30 cellular contexts compared by ENCODE assay signal in genomic region chr16:19417640-19418039, GRCh38. TPM values are rescaled to one million over a fixed set of nuclear protein-coding genes. Genes with fewer than 3 reads are reported as not detected.
DNase-seq lines count a peak whose midpoint lies in the region; ATAC-seq, FAIRE-seq and TF ChIP-seq lines count a peak whose summit lies in the region.
"Had no signal": no experiment of that assay in that cellular context is flagged by ENCODE, and none has a peak within 500 bp of the region (broad histone marks: within the 10 kb centered on the region; RNA-seq: fewer than 3 reads in every experiment).

Gene TMC5, plus strand, starts transcription at chr16:19417883. Its CDS starts 22,156 bp downstream, at chr16:19440039.

- H2BK5ac ChIP-seq in H1 (ENCODE audit: low read depth, low read length), result no peak within 1 kb of the TSS

- H3K27ac Mint-ChIP-seq in neural crest cell (ENCODE audit: unreplicated experiment), result peak within 1 kb of the TSS; percentile 68
- H3K27ac Mint-ChIP-seq: activated T-helper 17 cell treated with anti-CD3 and anti-CD28 coated beads, Interleukin-2, amount 50 U/mL, for 72 hours; mesothelial cell of epicardium; WTC11 had no signal

- TF ChIP-seq POLR2A in A549 (IDR thresholded peaks at IDR 0.05; ENCODE audit: low read length), result no peak
- TF ChIP-seq POLR2A in H1 (IDR thresholded peaks at IDR 0.05; ENCODE audit: control extremely low read depth in 1 of 2, low read depth in 2 of 2, low read length in 2 of 2), result no peak
- no peak for TF ChIP-seq POLR2A in adrenal gland (IDR thresholded peaks at IDR 0.05)
- no peak for TF ChIP-seq POLR2A in thyroid gland (IDR thresholded peaks at IDR 0.05)

- H3K14ac ChIP-seq in H1 (ENCODE audit: insufficient read length), result no peak within 1 kb of the TSS

- H4K20me1 ChIP-seq in H1 (replicated peaks in 1 of 2; ENCODE audit: control insufficient read depth in 1 of 2, insufficient read depth in 2 of 2, low read length in 2 of 2), result no peaks in the 10 kb centered on the region

- H2BK20ac ChIP-seq in H1 (ENCODE audit: low read length), result no peak within 1 kb of the TSS

- H3K9me3 Mint-ChIP-seq in neural crest cell, result no peaks in the 10 kb centered on the region

- no peak within 1 kb of the TSS for H4K5ac ChIP-seq in H1 (ENCODE audit: insufficient read length, low read depth, low read length)

- CTCF ChIA-PET in A549 (lab: Yijun Ruan, JAX), result interaction anchor here (0.6 to 3.1 kb wide), 6 partner anchors 10 to 331 kb away, joined by 3 to 22 read pairs (median 3); no protein-coding TSS in a partner anchor
- CTCF ChIA-PET in H1 (lab: Charles Lee; ENCODE audit: partially characterized antibody), result interaction anchor here (0.6 to 1.7 kb wide), 5 partner anchors 11 to 84 kb away, joined by 3 to 6 read pairs (median 3); no protein-coding TSS in a partner anchor

- H3K4me1 Mint-ChIP-seq in neural crest cell, result no peaks in the 10 kb centered on the region
- H3K4me1 Mint-ChIP-seq: activated T-helper 17 cell treated with anti-CD3 and anti-CD28 coated beads, Interleukin-2, amount 50 U/mL, for 72 hours; mesothelial cell of epicardium had no signal

- H3K36me3 ChIP-seq in H1 (ENCODE audit: control insufficient read depth in 2 of 4, insufficient read depth in 4 of 4, low read length in 3 of 4), result no peaks in the 10 kb centered on the region; a peak in 1 of 8 replicates
- H3K36me3 ChIP-seq in adrenal gland (replicated peaks in 1 of 2), result no peaks in the 10 kb centered on the region
- H3K36me3 ChIP-seq in thyroid gland, result no peaks in the 10 kb centered on the region
- H3K36me3 ChIP-seq: heart left ventricle, sigmoid colon had no signal

- H3K4me1 ChIP-seq in A549 (peaks cover 58% of the 10 kb centered on the region), H1 (replicated peaks in 1 of 4; ENCODE audit: control insufficient read depth in 3 of 4, insufficient read depth in 4 of 4, low read length in 3 of 4) (no peaks in the 10 kb centered on the region; a peak in 1 of 7 replicates), adrenal gland (replicated peaks in 1 of 2) (no peaks in the 10 kb centered on the region), thyroid gland (peaks cover 4 to 8% of the 10 kb centered on the region in 2 donors)
- H3K4me1 ChIP-seq: heart left ventricle, sigmoid colon had no signal

- no peak within 1 kb of the TSS for H2BK120ac ChIP-seq in H1 (replicated peaks; ENCODE audit: low read depth, low read length)

- peaks cover 2% of the 10 kb centered on the region; the same call in 1 of the 2 replicates for H3K23me2 ChIP-seq in H1 (ENCODE audit: low read depth, low read length)

- WGBS in A549 (ENCODE audit: missing lambda C conversion rate), result 75% methylated on average over 12 of the region's 12 CpGs
- WGBS in H1 (ENCODE audit: extremely low coverage in 1 of 2, insufficient coverage in 1 of 2, insufficient read length in 1 of 2, insufficient replicate concordance in 2 of 2, low coverage in 1 of 2, low lambda C conversion rate in 2 of 2, missing lambda C conversion rate in 1 of 2), 2 experiments, result 90% methylated on average over 12 of the region's 12 CpGs; no CpG with 5 or more reads in 1 of the 2 experiments
- 72 to 93% (median 77%) methylated on average over 12 of the region's 12 CpGs for WGBS in adrenal gland, 4 donors
- 86 to 87% methylated on average over 12 of the region's 12 CpGs for WGBS in thyroid gland, 2 donors

- no peak for TF ChIP-seq CTCF in A549 (IDR thresholded peaks at IDR 0.05)
- no peak for TF ChIP-seq CTCF in H1 (IDR thresholded peaks at IDR 0.05; ENCODE audit: control extremely low read depth in 1 of 3, insufficient read depth in 1 of 3, low read depth in 1 of 3, low read length in 3 of 3)
- TF ChIP-seq CTCF in neural crest cell (conservative IDR thresholded peaks at IDR 0.05), result no peak
- no peak for TF ChIP-seq CTCF in adrenal gland (IDR thresholded peaks at IDR 0.05)
- no peak for TF ChIP-seq CTCF in GM20000 (IDR thresholded peaks at IDR 0.05; ENCODE audit: extremely low read depth, missing control alignments)
- TF ChIP-seq CTCF in thyroid gland (IDR thresholded peaks at IDR 0.05), result no peak

- FAIRE-seq in A549 (lab: Jason Lieb, UNC) (no peak), H1 (lab: Jason Lieb, UNC) (no peak)
- FAIRE-seq: astrocyte had no signal

- TF ChIP-seq RAD21 in A549 (conservative IDR thresholded peaks at IDR 0.05 in 1 of 2, IDR thresholded peaks at IDR 0.05 in 1 of 2) (no peak), H1 (IDR thresholded peaks at IDR 0.05 in 1 of 2, conservative IDR thresholded peaks at IDR 0.05 in 1 of 2; ENCODE audit: low read depth in 2 of 2, low read length in 2 of 2) (no peak)

- H3K4me2 ChIP-seq in A549 (0 out of 3 replicates have a peak within 1 kb of the TSS, but pooled peaks have one; percentile 9), H1 (ENCODE audit: insufficient read depth in 1 of 2, low read depth in 2 of 2, low read length in 2 of 2) (no peak within 1 kb of the TSS)

- H3K4me3 Mint-ChIP-seq in neural crest cell, result no peak within 1 kb of the TSS
- H3K4me3 Mint-ChIP-seq: activated T-helper 17 cell treated with anti-CD3 and anti-CD28 coated beads, Interleukin-2, amount 50 U/mL, for 72 hours; mesothelial cell of epicardium; WTC11 had no signal

- no peak within 1 kb of the TSS for H3K56ac ChIP-seq in H1 (replicated peaks; ENCODE audit: insufficient read length, low read depth, low read length)

- no peak within 1 kb of the TSS for H4K91ac ChIP-seq in H1 (replicated peaks; ENCODE audit: insufficient read length, low read length)

- H3K4me3 ChIP-seq in A549 (no peak within 1 kb of the TSS), H1 (ENCODE audit: extremely low read depth in 1 of 4, insufficient read depth in 2 of 4, low read depth in 3 of 4, low read length in 4 of 4) (no peak within 1 kb of the TSS), adrenal gland (no peak within 1 kb of the TSS), thyroid gland (replicated peaks in 1 of 3) (no peak within 1 kb of the TSS)
- H3K4me3 ChIP-seq: heart left ventricle, sigmoid colon had no signal

- H3K27ac ChIP-seq in A549 (peak within 1 kb of the TSS; percentile 62 to 83; a peak in 5 of 6 replicates), H1 (ENCODE audit: low read depth, low read length) (no peak within 1 kb of the TSS), adrenal gland (no peak within 1 kb of the TSS), thyroid gland (no peak within 1 kb of the TSS)
- H3K27ac ChIP-seq: heart left ventricle, sigmoid colon had no signal

- H2AFZ ChIP-seq in H1 (ENCODE audit: low read length), result 0 out of 2 replicates have a peak within 1 kb of the TSS, but pooled peaks have one; percentile 24

- DNase-seq in A549 (ENCODE audit: low read depth in 1 of 2, low spot score in 1 of 2) (no peak), NCI-H510A treated with DMSO at 0.1 percent for 48 hours (lab: John Stamatoyannopoulos, UW) (peak; percentile 94), H1 (ENCODE audit: low read depth in 1 of 2, low spot score in 2 of 2) (no peak), neural crest cell (ENCODE audit: low read depth, low spot score) (no peak), adrenal gland (no peak), GM20000 (ENCODE audit: low spot score) (no peak), thyroid gland (no peak)
- DNase-seq in activated CD4-positive, alpha-beta T cell treated with anti-CD3 and anti-CD28 coated beads for 48 hours, result no peak
- DNase-seq: 8988T; activated CD4-positive, alpha-beta T cell treated with anti-CD3 and anti-CD28 coated beads, Interleukin-2, amount 50 U/mL, for 48 hours; activated CD8-positive, alpha-beta memory T cell treated with anti-CD3 and anti-CD28 coated beads, Interleukin-2, amount 50 U/mL, for 48 hours; AML-193; DMS79 treated with DMSO at 0.1 percent for 48 hours; GOT3; heart left ventricle; NCI-H1694; NCI-H748 treated with DMSO at 0.1 percent for 48 hours; posterior cingulate gyrus; Right ventricle myocardium superior; sigmoid colon; stimulated activated CD4-positive, alpha-beta T cell treated with anti-CD3 and anti-CD28 coated beads, Interleukin-15, amount 100 ng/mL, for 24 hours; stimulated activated naive CD8-positive, alpha-beta T cell treated with anti-CD3 and anti-CD28 coated beads, Interleukin-15, Interleukin-2, amounts not matched to agents 100 U/mL and 50 U/mL, for 24 hours; T-helper 9 cell had no signal

- H3K4ac ChIP-seq in H1 (replicated peaks; ENCODE audit: insufficient read length, low read depth, low read length), result no peak within 1 kb of the TSS

- intact Hi-C loops in adrenal gland (cut with DNase I) (loop anchor here in 1 of 2 donors (10.0 kb wide), 1 partner anchor 57 kb away; no protein-coding TSS in a partner anchor), thyroid gland (cut with DNase I) (no loop called here)

- peaks cover 14% of the 10 kb centered on the region; the same call in 2 of the 3 replicates for H3K9me3 ChIP-seq in A549
- no peaks in the 10 kb centered on the region for H3K9me3 ChIP-seq in H1 (ENCODE audit: insufficient read depth in 2 of 2, low read depth in 1 of 2, low read length in 1 of 2)
- no peaks in the 10 kb centered on the region for H3K9me3 ChIP-seq in adrenal gland (replicated peaks in 1 of 3)
- no peaks in the 10 kb centered on the region for H3K9me3 ChIP-seq in thyroid gland
- H3K9me3 ChIP-seq: heart left ventricle, sigmoid colon had no signal

- H3K27me3 Mint-ChIP-seq in neural crest cell (ENCODE audit: low read depth), result peaks cover 43% of the 10 kb centered on the region

- H2AK5ac ChIP-seq in H1 (ENCODE audit: low read depth, low read length), result no peak within 1 kb of the TSS

- TF ChIP-seq EP300 in A549 (IDR thresholded peaks at IDR 0.05), result no peak
- TF ChIP-seq EP300 in H1 (IDR thresholded peaks at IDR 0.05; ENCODE audit: borderline replicate concordance in 1 of 2, low read depth in 2 of 2, low read length in 2 of 2), result no peak

- POLR2A ChIA-PET in A549 (lab: Yijun Ruan, JAX), result no interaction called here
- POLR2A ChIA-PET in H1 (lab: Charles Lee; ENCODE audit: partially characterized antibody), result interaction anchor here (1.2 to 1.6 kb wide), 2 partner anchors 11 to 14 kb away, joined by 3 to 4 read pairs; no protein-coding TSS in a partner anchor

- H3K18ac ChIP-seq in H1 (ENCODE audit: extremely low read depth, low read length), result no peak within 1 kb of the TSS

- H2BK12ac ChIP-seq in H1 (ENCODE audit: low read depth, low read length), result no peak within 1 kb of the TSS

- no peak within 1 kb of the TSS for H2BK15ac ChIP-seq in H1 (ENCODE audit: low read length)

- H3K23ac ChIP-seq in H1 (ENCODE audit: insufficient read length), result no peak within 1 kb of the TSS

- no peak within 1 kb of the TSS for H3K9ac ChIP-seq in H1 (replicated peaks in 1 of 4; ENCODE audit: extremely low read depth in 1 of 4, low read depth in 3 of 4, low read length in 3 of 4)

- no peaks in the 10 kb centered on the region for H3K79me2 ChIP-seq in H1 (ENCODE audit: control insufficient read depth in 1 of 2, insufficient read depth in 2 of 2, low read length in 2 of 2)

- H3K27me3 ChIP-seq in H1 (replicated peaks in 1 of 4; ENCODE audit: control insufficient read depth in 3 of 4, extremely low read depth in 1 of 4, insufficient read depth in 3 of 4, low read length in 3 of 4), result no peaks in the 10 kb centered on the region
- H3K27me3 ChIP-seq in adrenal gland, result peaks cover 4% of the 10 kb centered on the region
- no peaks in the 10 kb centered on the region for H3K27me3 ChIP-seq in thyroid gland

- H3K79me1 ChIP-seq in H1 (ENCODE audit: low read depth, low read length), result no peaks in the 10 kb centered on the region; the same call in 1 of the 2 replicates

- ATAC-seq in A549, result no peak
- ATAC-seq: activated naive CD4-positive, alpha-beta T cell treated with anti-CD3 and anti-CD28 coated beads, Interleukin-2, amount 50 U/mL, for 72 hours; activated T-helper 17 cell treated with anti-CD3 and anti-CD28 coated beads, Interleukin-2, amount 50 U/mL, for 72 hours; heart left ventricle; stimulated activated naive CD8-positive, alpha-beta T cell treated with anti-CD3 and anti-CD28 coated beads, Interleukin-15, Interleukin-2, amounts not matched to agents 100 U/mL and 50 U/mL, for 24 hours; WTC11 had no signal

- H3K36me3 Mint-ChIP-seq in neural crest cell (ENCODE audit: low read depth), result no peaks in the 10 kb centered on the region
- H3K36me3 Mint-ChIP-seq: mesothelial cell of epicardium had no signal

- H4K8ac ChIP-seq in H1 (ENCODE audit: extremely low read depth, insufficient read depth, low read length), result no peak within 1 kb of the TSS

RNA-seq across cellular contexts. Expression of gene TMC5, which starts in this region (rescaled TPM):
- polyA plus RNA-seq in A549 (2011; rRNA removed), result 14.8 and 17.1 TPM in 2 replicates
- polyA plus RNA-seq in A549 (2012; cell fraction: cytosol; rRNA removed), result 3.9 and 5.5 TPM in 2 replicates
- 2.9 and 4.4 TPM in 2 replicates for polyA plus RNA-seq in A549 (2012; cell fraction: nucleus; rRNA removed)
- polyA plus RNA-seq in A549 (2017; fragmentation: RNase III; extraction: RNeasy Plus Mini Kit Qiagen cat#74134 plus additional on column Dnase treatment), result 8.3 to 11.1 TPM (median 9.5 TPM) in 3 replicates
- polyA minus RNA-seq in A549 (2011; rRNA and poly(A)+ RNA removed), result 19.3 and 20.3 TPM in 2 replicates
- 1.8 and 3.9 TPM in 2 replicates for total RNA-seq in H1 (2021; fragmentation: NEBNext Ultra II Directional; extraction: Animal tissue kit (Norgen Biotek cat#: 25700))
- polyA plus RNA-seq in H1 (2011; rRNA removed), result 1.1 and 1.6 TPM in 2 replicates
- polyA plus RNA-seq in H1 (2011; cell fraction: cytosol; rRNA removed), result 1.1 TPM
- polyA plus RNA-seq in H1 (2011; cell fraction: nucleus; rRNA removed), result 1.5 TPM
- 0.95 to 2.5 TPM (median 1.8 TPM) in 4 replicates for polyA plus RNA-seq in H1 (2012, experiment 1 of 2)
- polyA plus RNA-seq in H1 (2012, experiment 2 of 2), result 0.20 TPM
- polyA plus RNA-seq in H1 (2013, experiment 1 of 2), result 3.9 TPM
- 5.4 TPM for polyA plus RNA-seq in H1 (2013, experiment 2 of 2)
- polyA minus RNA-seq in H1 (2011; rRNA and poly(A)+ RNA removed), result 2.7 and 3.3 TPM in 2 replicates
- 0.88 TPM for polyA minus RNA-seq in H1 (2011; cell fraction: cytosol; rRNA and poly(A)+ RNA removed)
- polyA minus RNA-seq in H1 (2011; cell fraction: nucleus; rRNA and poly(A)+ RNA removed), result 1.4 TPM
- total RNA-seq in neural crest cell, result not detected in 2 replicates
- under 1 TPM in 2 of 8 donors, not detected in 6; 0.27 to 0.39 TPM for total RNA-seq in adrenal gland
- under 1 TPM in 1 of 3 donors, not detected in 2; 0.20 TPM for polyA plus RNA-seq in adrenal gland
- total RNA-seq in thyroid gland, result 1 to 10 TPM in 3 of 4 donors, under 1 TPM in 1; 0.29 to 4.0 (median 1.4) TPM
- total RNA-seq: activated naive CD4-positive, alpha-beta T cell treated with anti-CD3 and anti-CD28 coated beads, Interleukin-2, amount 50 U/mL, for 72 hours; LHCN-M2; Right ventricle myocardium superior had no signal
- polyA plus RNA-seq: heart left ventricle, neural cell had no signal

Comparison
In these comparisons a context has a peak if more than half of its experiments do, and no peak if none do; other contexts are left out.
1. H3K27ac ChIP-seq: peak in A549 (2 of 2); none in H1 (single experiment), adrenal gland (0 of 5) and thyroid gland (0 of 3).
2. Of the 18 proteins assayed by ChIP-seq in both H1 and A549: peak only in H1: E2F6; only in A549: none; in both: none; in neither: 17.